ENCODE assay signal across 16 cellular contexts in genomic region chr21:42790520-42790919, GRCh38.
"Had no signal": no experiment of that assay in that cellular context is flagged by ENCODE, and none has a peak within 500 bp of the region (broad histone marks: within the 10 kb centered on the region; RNA-seq: fewer than 3 reads in every experiment).

No MANE protein-coding gene starts in this region.

- H3K36me3 ChIP-seq: left ventricle myocardium inferior, suprapubic skin, upper lobe of left lung had no signal

- H3K9me3 Mint-ChIP-seq: activated T-cell treated with anti-CD3 and anti-CD28 coated beads, Interleukin-2, amount 50 U/mL, for 24 hours; memory B cell; natural killer cell treated with Interleukin-12 subunit alpha and Interleukin-12 subunit beta and Interleukin-15 and Interleukin-18, amount 100 ng/mL, for 72 hours had no signal

- H2AFZ ChIP-seq: hepatocyte had no signal

- DNase-seq: activated CD4-positive, alpha-beta memory T cell treated with anti-CD3 and anti-CD28 coated beads for 36 hours; activated CD4-positive, alpha-beta T cell treated with anti-CD3 and anti-CD28 coated beads for 36 hours; activated effector memory CD4-positive, alpha-beta T cell treated with Interleukin-2 at 50 U/mL for 16 hours; activated naive CD4-positive, alpha-beta T cell treated with anti-CD3 and anti-CD28 coated beads, Interleukin-2, amount 50 U/mL, for 16 hours; activated T-cell treated with anti-CD3 and anti-CD28 coated beads, Interleukin-2, amount 50 U/mL, for 24 hours; caudate nucleus; kidney; left ventricle myocardium inferior; stimulated activated CD4-positive, alpha-beta T cell treated with anti-CD3 and anti-CD28 coated beads, Interleukin-2, amount 100 ng/mL, for 48 hours; stimulated activated naive CD4-positive, alpha-beta T cell treated with Interleukin-2 at 50 U/mL for 16 hours; upper lobe of left lung had no signal

- H3K4me1 ChIP-seq: left ventricle myocardium inferior, upper lobe of left lung had no signal

- H3K27me3 ChIP-seq: hepatocyte, upper lobe of left lung had no signal

- H3K4me2 ChIP-seq: hepatocyte had no signal

- H3K4me1 Mint-ChIP-seq: memory B cell had no signal

- ATAC-seq: activated CD4-positive, alpha-beta T cell treated with anti-CD3 and anti-CD28 coated beads for 36 hours; natural killer cell treated with Interleukin-12 subunit alpha and Interleukin-12 subunit beta and Interleukin-15 and Interleukin-18, amount 100 ng/mL, for 72 hours had no signal

- H3K27ac Mint-ChIP-seq: activated CD4-positive, alpha-beta memory T cell treated with anti-CD3 and anti-CD28 coated beads for 36 hours; activated CD4-positive, alpha-beta T cell treated with anti-CD3 and anti-CD28 coated beads for 36 hours; activated T-cell treated with anti-CD3 and anti-CD28 coated beads, Interleukin-2, amount 50 U/mL, for 24 hours; memory B cell; natural killer cell treated with Interleukin-12 subunit alpha and Interleukin-12 subunit beta and Interleukin-15 and Interleukin-18, amount 100 ng/mL, for 72 hours; T-helper 1 cell treated with Interleukin-12 subunit alpha and Interleukin-12 subunit beta and Interleukin-4 antibody, amounts not matched to agents 30 μg/mL and 1 μg/mL, for 36 hours had no signal

- H3K27me3 Mint-ChIP-seq: activated CD4-positive, alpha-beta T cell treated with anti-CD3 and anti-CD28 coated beads for 36 hours; activated T-cell treated with anti-CD3 and anti-CD28 coated beads, Interleukin-2, amount 50 U/mL, for 24 hours had no signal

- H3K27ac ChIP-seq: hepatocyte, left ventricle myocardium inferior, suprapubic skin, upper lobe of left lung had no signal

- H3K4me3 ChIP-seq: hepatocyte, left ventricle myocardium inferior, suprapubic skin, upper lobe of left lung had no signal

- H3K4me3 Mint-ChIP-seq: activated CD4-positive, alpha-beta memory T cell treated with anti-CD3 and anti-CD28 coated beads for 36 hours; activated CD4-positive, alpha-beta T cell treated with anti-CD3 and anti-CD28 coated beads for 36 hours; activated T-cell treated with anti-CD3 and anti-CD28 coated beads, Interleukin-2, amount 50 U/mL, for 24 hours; memory B cell; natural killer cell treated with Interleukin-12 subunit alpha and Interleukin-12 subunit beta and Interleukin-15 and Interleukin-18, amount 100 ng/mL, for 72 hours; T-helper 1 cell treated with Interleukin-12 subunit alpha and Interleukin-12 subunit beta and Interleukin-4 antibody, amounts not matched to agents 30 μg/mL and 1 μg/mL, for 36 hours had no signal

- H3K9me3 ChIP-seq: suprapubic skin, upper lobe of left lung had no signal

- H3K36me3 Mint-ChIP-seq: activated CD4-positive, alpha-beta memory T cell treated with anti-CD3 and anti-CD28 coated beads for 36 hours; natural killer cell treated with Interleukin-12 subunit alpha and Interleukin-12 subunit beta and Interleukin-15 and Interleukin-18, amount 100 ng/mL, for 72 hours had no signal

- H3K79me2 ChIP-seq: hepatocyte had no signal
